19 cellular contexts compared by ENCODE assay signal in the genomic region with DNA sequence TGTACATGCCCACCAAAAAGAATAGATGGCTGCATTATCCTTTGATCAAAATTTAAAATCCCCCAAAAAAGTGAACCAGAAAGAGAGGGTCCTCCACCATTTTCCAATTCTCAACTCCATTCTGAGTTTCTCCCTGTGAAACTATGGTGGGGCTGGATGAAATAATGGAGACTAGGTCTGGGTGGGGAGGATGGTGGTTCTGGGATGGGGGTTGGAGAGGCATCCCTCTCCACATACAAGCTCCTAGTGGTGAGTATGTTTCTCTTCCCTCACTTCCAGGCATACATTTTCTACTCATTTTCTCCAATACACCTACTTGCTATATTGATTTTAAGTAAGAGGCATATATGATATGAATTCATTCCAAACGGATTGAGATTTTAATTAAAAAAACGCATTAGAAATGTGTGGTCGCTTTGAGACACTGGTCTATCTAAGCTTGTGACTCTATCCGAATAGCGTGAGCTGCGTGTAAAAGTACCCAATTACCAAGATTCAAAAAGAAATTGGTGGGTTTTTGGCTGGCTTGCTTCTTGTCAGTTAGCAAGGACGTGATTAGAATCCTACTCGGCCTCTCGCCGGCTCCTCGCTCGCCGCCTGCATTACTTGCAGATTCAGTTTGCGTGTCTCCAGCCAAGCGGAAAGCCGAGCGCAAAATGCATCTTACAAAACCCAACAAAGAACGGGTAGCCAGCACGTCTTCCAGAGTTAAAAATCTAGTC. TPM values are rescaled to one million over a fixed set of nuclear protein-coding genes. Genes with fewer than 3 reads are reported as not detected.
DNase-seq lines count a peak whose midpoint lies in the region; ATAC-seq and TF ChIP-seq lines count a peak whose summit lies in the region.
"Had no signal": no experiment of that assay in that cellular context is flagged by ENCODE, and none has a peak within 500 bp of the region (broad histone marks: within the 10 kb centered on the region; RNA-seq: fewer than 3 reads in every experiment).

No MANE protein-coding gene starts in this region.

- H3K4me2 ChIP-seq in trophoblast cell (ENCODE audit: low read length): no peak overlapping the region
- H3K4me2 ChIP-seq: SK-N-SH had no signal

- no peak overlapping the region for H3K27ac ChIP-seq in right lobe of liver
- H3K27ac ChIP-seq in trophoblast cell (ENCODE audit: low read depth, low read length): no peak overlapping the region
- H3K27ac ChIP-seq: cardiac muscle cell, esophagus squamous epithelium, spleen, uterus, WERI-Rb-1 had no signal

- H2AK5ac ChIP-seq in trophoblast cell (ENCODE audit: low read length): no peak overlapping the region

- intact Hi-C loops in right lobe of liver (cut with DNase I): no loop called here

- no peaks in the 10 kb centered on the region for H3K9me3 ChIP-seq in right lobe of liver
- peaks cover 9% of the 10 kb centered on the region for H3K9me3 ChIP-seq in trophoblast cell (ENCODE audit: insufficient read depth, low read depth, low read length)
- H3K9me3 ChIP-seq: SK-N-SH, uterus had no signal

- H3K4me3 ChIP-seq in right lobe of liver (no peak overlapping the region), trophoblast cell (ENCODE audit: low read depth, low read length) (no peak overlapping the region)
- H3K4me3 ChIP-seq: cardiac muscle cell, esophagus squamous epithelium, spleen, uterus had no signal

- H3K4me1 ChIP-seq in right lobe of liver (peaks cover 0 to 31% (median 3%) of the 10 kb centered on the region in 4 donors), trophoblast cell (ENCODE audit: control insufficient read depth in 1 of 2, insufficient read depth in 2 of 2, low read length in 2 of 2) (peaks cover 3 to 9% of the 10 kb centered on the region in 2 experiments)

- no peak overlapping the region for H3K9ac ChIP-seq in trophoblast cell (ENCODE audit: low read length)
- H3K9ac ChIP-seq: SK-N-SH had no signal

- 5% methylated on average over 17 of the region's 19 CpGs for WGBS in right lobe of liver (ENCODE audit: insufficient coverage, low coverage, low lambda C conversion rate, missing lambda C conversion rate)
- WGBS in trophoblast cell (ENCODE audit: extremely low coverage, insufficient coverage, insufficient read length): no CpG with 5 or more reads among the region's 19 CpGs

- no peak overlapping the region for H3K23ac ChIP-seq in trophoblast cell (ENCODE audit: low read length)

- no peak overlapping the region for H2BK120ac ChIP-seq in trophoblast cell (ENCODE audit: insufficient read depth, low read length, poor library complexity)

- no peak overlapping the region for H2AFZ ChIP-seq in trophoblast cell (ENCODE audit: insufficient read depth, low read length, poor library complexity)

- no peak overlapping the region for H2BK12ac ChIP-seq in trophoblast cell (ENCODE audit: low read length)

- no peak overlapping the region for H3K18ac ChIP-seq in trophoblast cell (ENCODE audit: low read length)

- no peak overlapping the region for H4K8ac ChIP-seq in trophoblast cell (ENCODE audit: low read depth, low read length)

- H4K12ac ChIP-seq in trophoblast cell (ENCODE audit: low read depth, low read length): no peak overlapping the region

- no peak for TF ChIP-seq POLR2A in right lobe of liver (IDR thresholded peaks at IDR 0.05)

- no peak overlapping the region for H2BK5ac ChIP-seq in trophoblast cell (ENCODE audit: low read depth, low read length, poor library complexity)

- no peaks in the 10 kb centered on the region for H3K36me3 ChIP-seq in right lobe of liver
- no peaks in the 10 kb centered on the region for H3K36me3 ChIP-seq in trophoblast cell (ENCODE audit: control insufficient read depth in 1 of 2, insufficient read depth in 2 of 2, low read length in 2 of 2)
- H3K36me3 ChIP-seq: cardiac muscle cell, esophagus squamous epithelium, spleen, uterus, WERI-Rb-1 had no signal

- no peak overlapping the region for H3K4ac ChIP-seq in trophoblast cell (ENCODE audit: low read depth, low read length)

- DNase-seq in DMS153 treated with DMSO at 0.1 percent for 48 hours (lab: John Stamatoyannopoulos, UW; ENCODE audit: unreplicated experiment) (peak; percentile 81), NCI-H1417 treated with DMSO at 0.1 percent for 48 hours (lab: John Stamatoyannopoulos, UW) (peak; percentile 56), SHP77 (lab: John Stamatoyannopoulos, UW) (peak; percentile 76 to 81), left kidney (ENCODE audit: low read depth, low spot score) (peak; percentile 41), right lobe of liver (no peak), trophoblast cell (no peak), NK-92 (lab: John Stamatoyannopoulos, UW; ENCODE audit: unreplicated experiment) (no peak)
- DNase-seq: AML-193, esophagus squamous epithelium, GF-D8, NCI-H524 treated with DMSO at 0.1 percent for 48 hours, SK-N-SH, spleen, uterus, WERI-Rb-1 had no signal

- peaks cover 0 to 5% of the 10 kb centered on the region in 2 donors for H3K27me3 ChIP-seq in right lobe of liver
- peaks cover 83% of the 10 kb centered on the region for H3K27me3 ChIP-seq in trophoblast cell (ENCODE audit: insufficient read depth, low read length)

- no peaks in the 10 kb centered on the region for H3K79me1 ChIP-seq in trophoblast cell (ENCODE audit: low read length)

- no peaks in the 10 kb centered on the region for H3K79me2 ChIP-seq in trophoblast cell (ENCODE audit: control insufficient read depth, insufficient read depth, low read length, poor library complexity)

- H4K91ac ChIP-seq in trophoblast cell (ENCODE audit: low read depth, low read length): no peak overlapping the region

- ATAC-seq in right lobe of liver (no peak), GM18498 (IDR thresholded peaks at IDR 0.05; ENCODE audit: unreplicated experiment) (no peak)

- no peak for TF ChIP-seq CTCF in right lobe of liver (IDR thresholded peaks at IDR 0.05)

- H3K14ac ChIP-seq in trophoblast cell (ENCODE audit: low read length): no peak overlapping the region

RNA-seq across cellular contexts. Expression of a gene that starts 3.5 kb away (rescaled TPM):
- total RNA-seq in right lobe of liver: 1 to 10 TPM in 1 of 6 experiments, under 1 TPM in 5; 0.18 to 1.6 (median 0.33) TPM
- polyA plus RNA-seq in trophoblast cell (2013): 0.01 and 0.03 TPM in 2 replicates
- total RNA-seq: activated T-helper 2 cell treated with anti-CD3 and anti-CD28 coated beads, Interferon-gamma antibody, Interleukin-2, Interleukin-4, amounts not matched to agents 10 μg/mL and 5 μg/mL and 100 μg/mL, durations not matched to agents 14 hours and 24 hours and 36 hours; cardiac muscle cell; esophagus squamous epithelium; HT-29; spleen had no signal
- polyA plus RNA-seq: cardiac muscle cell had no signal

RNA-seq across cellular contexts. Expression of a gene that starts 43.9 kb away (rescaled TPM):
- total RNA-seq in right lobe of liver: 1,000 to 10,000 TPM in 3 of 6 experiments, 100 to 1,000 TPM in 3; 873 to 2,034 (median 1,035) TPM
- polyA plus RNA-seq in trophoblast cell (2013): 0.03 TPM in 1 of 2 replicates, not detected in the other
- total RNA-seq: activated T-helper 2 cell treated with anti-CD3 and anti-CD28 coated beads, Interferon-gamma antibody, Interleukin-2, Interleukin-4, amounts not matched to agents 10 μg/mL and 5 μg/mL and 100 μg/mL, durations not matched to agents 14 hours and 24 hours and 36 hours; esophagus squamous epithelium; HT-29; spleen had no signal
- polyA plus RNA-seq: cardiac muscle cell, SK-N-SH had no signal

Comparison
In these comparisons a context has a peak if more than half of its experiments do, and no peak if none do; other contexts are left out.
1. DNase-seq: peak in DMS153 treated with DMSO at 0.1 percent for 48 hours (single experiment), NCI-H1417 treated with DMSO at 0.1 percent for 48 hours (single experiment), SHP77 (2 of 2) and left kidney (single experiment); none in right lobe of liver (0 of 3), trophoblast cell (0 of 2) and NK-92 (single experiment).